Comparison of ENCODE assay signal across 1 cellular context in genomic region chr9:33939924-33940874, GRCh38.
A peak's percentile ranks its signal among the peaks of the same experiment; 100 is the strongest.
TF ChIP-seq lines count a peak whose summit lies in the region.

No MANE protein-coding gene starts in this region.

TF ChIP-seq in HepG2, 621 proteins besides CTCF, POLR2A, EP300 and RAD21 (continued from another document and continues in another):
- TF ChIP-seq ZNF205 (CRISPR knock-in tag; IDR thresholded peaks at IDR 0.05), result peak; percentile 80; the same call in 1 of the 2 replicates
- TF ChIP-seq SSRP1 (CRISPR knock-in tag; IDR thresholded peaks at IDR 0.05), result no peak
- TF ChIP-seq FOSL2 (CRISPR knock-in tag; IDR thresholded peaks at IDR 0.05), result peak; percentile 84
- peak; percentile 46; the same call in 1 of the 2 replicates for TF ChIP-seq GATAD1 (CRISPR knock-in tag; IDR thresholded peaks at IDR 0.05)
- TF ChIP-seq ZFP36L2 (CRISPR knock-in tag; IDR thresholded peaks at IDR 0.05), result no peak
- TF ChIP-seq NAIF1 (CRISPR knock-in tag; IDR thresholded peaks at IDR 0.05; ENCODE audit: borderline replicate concordance), result peak; percentile 48; the same call in 1 of the 2 replicates
- TF ChIP-seq THAP11 (CRISPR knock-in tag; IDR thresholded peaks at IDR 0.05), result peak; percentile 66
- peak; percentile 80 for TF ChIP-seq HIC2 (CRISPR knock-in tag; IDR thresholded peaks at IDR 0.05; ENCODE audit: low read depth)
- TF ChIP-seq NFIC (IDR thresholded peaks at IDR 0.05; ENCODE audit: low read length), result peak; percentile 95
- TF ChIP-seq, protein P1, sequence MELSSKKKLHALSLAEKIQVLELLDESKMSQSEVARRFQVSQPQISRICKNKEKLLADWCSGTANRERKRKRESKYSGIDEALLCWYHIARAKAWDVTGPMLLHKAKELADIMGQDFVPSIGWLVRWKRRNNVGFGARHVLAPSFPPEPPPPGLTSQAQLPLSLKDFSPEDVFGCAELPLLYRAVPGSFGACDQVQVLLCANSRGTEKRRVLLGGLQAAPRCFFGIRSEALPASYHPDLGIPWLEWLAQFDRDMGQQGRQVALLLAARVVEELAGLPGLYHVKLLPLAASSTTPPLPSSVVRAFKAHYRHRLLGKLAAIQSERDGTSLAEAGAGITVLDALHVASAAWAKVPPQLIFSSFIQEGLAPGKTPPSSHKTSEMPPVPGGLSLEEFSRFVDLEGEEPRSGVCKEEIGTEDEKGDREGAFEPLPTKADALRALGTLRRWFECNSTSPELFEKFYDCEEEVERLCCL (CRISPR knock-in tag; IDR thresholded peaks at IDR 0.05; ENCODE audit: borderline replicate concordance), result no peak
- peak; percentile 41 for TF ChIP-seq CBX1 (IDR thresholded peaks at IDR 0.05; ENCODE audit: low read depth)
- TF ChIP-seq MTA1 (CRISPR knock-in tag; IDR thresholded peaks at IDR 0.05; ENCODE audit: borderline replicate concordance), result peak; percentile 73; the same call in 1 of the 2 replicates
- TF ChIP-seq, protein P2, sequence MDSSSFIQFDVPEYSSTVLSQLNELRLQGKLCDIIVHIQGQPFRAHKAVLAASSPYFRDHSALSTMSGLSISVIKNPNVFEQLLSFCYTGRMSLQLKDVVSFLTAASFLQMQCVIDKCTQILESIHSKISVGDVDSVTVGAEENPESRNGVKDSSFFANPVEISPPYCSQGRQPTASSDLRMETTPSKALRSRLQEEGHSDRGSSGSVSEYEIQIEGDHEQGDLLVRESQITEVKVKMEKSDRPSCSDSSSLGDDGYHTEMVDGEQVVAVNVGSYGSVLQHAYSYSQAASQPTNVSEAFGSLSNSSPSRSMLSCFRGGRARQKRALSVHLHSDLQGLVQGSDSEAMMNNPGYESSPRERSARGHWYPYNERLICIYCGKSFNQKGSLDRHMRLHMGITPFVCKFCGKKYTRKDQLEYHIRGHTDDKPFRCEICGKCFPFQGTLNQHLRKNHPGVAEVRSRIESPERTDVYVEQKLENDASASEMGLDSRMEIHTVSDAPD (CRISPR knock-in tag; IDR thresholded peaks at IDR 0.05), result peak; percentile 68; the same call in 1 of the 2 replicates
- TF ChIP-seq SIX4 (CRISPR knock-in tag; IDR thresholded peaks at IDR 0.05), result peak; percentile 60; the same call in 1 of the 2 replicates
- peak; percentile 64; the same call in 1 of the 2 replicates for TF ChIP-seq MIXL1 (CRISPR knock-in tag; IDR thresholded peaks at IDR 0.05)
- peak; percentile 73 for TF ChIP-seq DMAP1 (CRISPR knock-in tag; IDR thresholded peaks at IDR 0.05)
- no peak for TF ChIP-seq RFX1 (IDR thresholded peaks at IDR 0.05)
- TF ChIP-seq PHF21A (CRISPR knock-in tag; IDR thresholded peaks at IDR 0.05), result peak; percentile 65; the same call in 1 of the 2 replicates
- 0 out of 2 replicates have a peak, but pooled peaks have one; percentile 46 for TF ChIP-seq ZNF768 (CRISPR knock-in tag; IDR thresholded peaks at IDR 0.05)
- peak; percentile 98 for TF ChIP-seq RXRA (CRISPR knock-in tag; IDR thresholded peaks at IDR 0.05)
- TF ChIP-seq, protein P3, sequence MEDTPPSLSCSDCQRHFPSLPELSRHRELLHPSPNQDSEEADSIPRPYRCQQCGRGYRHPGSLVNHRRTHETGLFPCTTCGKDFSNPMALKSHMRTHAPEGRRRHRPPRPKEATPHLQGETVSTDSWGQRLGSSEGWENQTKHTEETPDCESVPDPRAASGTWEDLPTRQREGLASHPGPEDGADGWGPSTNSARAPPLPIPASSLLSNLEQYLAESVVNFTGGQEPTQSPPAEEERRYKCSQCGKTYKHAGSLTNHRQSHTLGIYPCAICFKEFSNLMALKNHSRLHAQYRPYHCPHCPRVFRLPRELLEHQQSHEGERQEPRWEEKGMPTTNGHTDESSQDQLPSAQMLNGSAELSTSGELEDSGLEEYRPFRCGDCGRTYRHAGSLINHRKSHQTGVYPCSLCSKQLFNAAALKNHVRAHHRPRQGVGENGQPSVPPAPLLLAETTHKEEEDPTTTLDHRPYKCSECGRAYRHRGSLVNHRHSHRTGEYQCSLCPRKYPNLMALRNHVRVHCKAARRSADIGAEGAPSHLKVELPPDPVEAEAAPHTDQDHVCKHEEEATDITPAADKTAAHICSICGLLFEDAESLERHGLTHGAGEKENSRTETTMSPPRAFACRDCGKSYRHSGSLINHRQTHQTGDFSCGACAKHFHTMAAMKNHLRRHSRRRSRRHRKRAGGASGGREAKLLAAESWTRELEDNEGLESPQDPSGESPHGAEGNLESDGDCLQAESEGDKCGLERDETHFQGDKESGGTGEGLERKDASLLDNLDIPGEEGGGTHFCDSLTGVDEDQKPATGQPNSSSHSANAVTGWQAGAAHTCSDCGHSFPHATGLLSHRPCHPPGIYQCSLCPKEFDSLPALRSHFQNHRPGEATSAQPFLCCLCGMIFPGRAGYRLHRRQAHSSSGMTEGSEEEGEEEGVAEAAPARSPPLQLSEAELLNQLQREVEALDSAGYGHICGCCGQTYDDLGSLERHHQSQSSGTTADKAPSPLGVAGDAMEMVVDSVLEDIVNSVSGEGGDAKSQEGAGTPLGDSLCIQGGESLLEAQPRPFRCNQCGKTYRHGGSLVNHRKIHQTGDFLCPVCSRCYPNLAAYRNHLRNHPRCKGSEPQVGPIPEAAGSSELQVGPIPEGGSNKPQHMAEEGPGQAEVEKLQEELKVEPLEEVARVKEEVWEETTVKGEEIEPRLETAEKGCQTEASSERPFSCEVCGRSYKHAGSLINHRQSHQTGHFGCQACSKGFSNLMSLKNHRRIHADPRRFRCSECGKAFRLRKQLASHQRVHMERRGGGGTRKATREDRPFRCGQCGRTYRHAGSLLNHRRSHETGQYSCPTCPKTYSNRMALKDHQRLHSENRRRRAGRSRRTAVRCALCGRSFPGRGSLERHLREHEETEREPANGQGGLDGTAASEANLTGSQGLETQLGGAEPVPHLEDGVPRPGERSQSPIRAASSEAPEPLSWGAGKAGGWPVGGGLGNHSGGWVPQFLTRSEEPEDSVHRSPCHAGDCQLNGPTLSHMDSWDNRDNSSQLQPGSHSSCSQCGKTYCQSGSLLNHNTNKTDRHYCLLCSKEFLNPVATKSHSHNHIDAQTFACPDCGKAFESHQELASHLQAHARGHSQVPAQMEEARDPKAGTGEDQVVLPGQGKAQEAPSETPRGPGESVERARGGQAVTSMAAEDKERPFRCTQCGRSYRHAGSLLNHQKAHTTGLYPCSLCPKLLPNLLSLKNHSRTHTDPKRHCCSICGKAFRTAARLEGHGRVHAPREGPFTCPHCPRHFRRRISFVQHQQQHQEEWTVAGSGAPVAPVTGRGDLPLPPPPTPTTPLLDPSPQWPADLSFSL (CRISPR knock-in tag; IDR thresholded peaks at IDR 0.05), result peak; percentile 77; the same call in 1 of the 2 replicates
- TF ChIP-seq SKIL (CRISPR knock-in tag; IDR thresholded peaks at IDR 0.05; ENCODE audit: borderline replicate concordance), result peak; percentile 94
- TF ChIP-seq ZBED4 (CRISPR knock-in tag; IDR thresholded peaks at IDR 0.05; ENCODE audit: borderline replicate concordance), result peak; percentile 75; the same call in 1 of the 2 replicates
- TF ChIP-seq EHMT2 (IDR thresholded peaks at IDR 0.05; ENCODE audit: borderline replicate concordance, low read depth, low read length), result peak; percentile 25; the same call in 1 of the 2 replicates
- no peak; the same call in 1 of the 2 replicates for TF ChIP-seq DDIT3 (CRISPR knock-in tag; IDR thresholded peaks at IDR 0.05)
- TF ChIP-seq ZNF589 (CRISPR knock-in tag; conservative IDR thresholded peaks at IDR 0.05), result peak; percentile 62; the same call in 1 of the 2 replicates
- peak in 1 of 2 experiments; percentile 79; a peak in 2 of 4 replicates for TF ChIP-seq KLF16 (CRISPR knock-in tag; IDR thresholded peaks at IDR 0.05)
- peak; percentile 60; the same call in 1 of the 2 replicates for TF ChIP-seq ZBTB3 (CRISPR knock-in tag; IDR thresholded peaks at IDR 0.05; ENCODE audit: borderline replicate concordance, low read depth)
- no peak for TF ChIP-seq ZFP62 (CRISPR knock-in tag; IDR thresholded peaks at IDR 0.05)
- TF ChIP-seq KMT2B (CRISPR knock-in tag; IDR thresholded peaks at IDR 0.05), result peak; percentile 55; the same call in 1 of the 2 replicates
- peak; percentile 57; the same call in 1 of the 2 replicates for TF ChIP-seq ARID4A (CRISPR knock-in tag; IDR thresholded peaks at IDR 0.05; ENCODE audit: borderline replicate concordance)
- no peak for TF ChIP-seq NONO (IDR thresholded peaks at IDR 0.05)
- TF ChIP-seq NONO (CRISPR knock-in tag; conservative IDR thresholded peaks at IDR 0.05), result peak; percentile 84
- peak; percentile 91; the same call in 1 of the 2 replicates for TF ChIP-seq NR2F2 (IDR thresholded peaks at IDR 0.05; ENCODE audit: borderline replicate concordance, low read depth)
- TF ChIP-seq AHR (CRISPR knock-in tag; IDR thresholded peaks at IDR 0.05), result peak; percentile 78; the same call in 1 of the 2 replicates
- 0 out of 2 replicates have a peak, but pooled peaks have one; percentile 37 for TF ChIP-seq ARNT2 (CRISPR knock-in tag; IDR thresholded peaks at IDR 0.05; ENCODE audit: low read depth)
- peak; percentile 76; the same call in 1 of the 2 replicates for TF ChIP-seq RBAK (CRISPR knock-in tag; IDR thresholded peaks at IDR 0.05)
- TF ChIP-seq MIER3 (CRISPR knock-in tag; IDR thresholded peaks at IDR 0.05; ENCODE audit: borderline replicate concordance), result peak; percentile 84; the same call in 1 of the 2 replicates
